Comparison of ENCODE assay signal across 26 cellular contexts in the genomic region with DNA sequence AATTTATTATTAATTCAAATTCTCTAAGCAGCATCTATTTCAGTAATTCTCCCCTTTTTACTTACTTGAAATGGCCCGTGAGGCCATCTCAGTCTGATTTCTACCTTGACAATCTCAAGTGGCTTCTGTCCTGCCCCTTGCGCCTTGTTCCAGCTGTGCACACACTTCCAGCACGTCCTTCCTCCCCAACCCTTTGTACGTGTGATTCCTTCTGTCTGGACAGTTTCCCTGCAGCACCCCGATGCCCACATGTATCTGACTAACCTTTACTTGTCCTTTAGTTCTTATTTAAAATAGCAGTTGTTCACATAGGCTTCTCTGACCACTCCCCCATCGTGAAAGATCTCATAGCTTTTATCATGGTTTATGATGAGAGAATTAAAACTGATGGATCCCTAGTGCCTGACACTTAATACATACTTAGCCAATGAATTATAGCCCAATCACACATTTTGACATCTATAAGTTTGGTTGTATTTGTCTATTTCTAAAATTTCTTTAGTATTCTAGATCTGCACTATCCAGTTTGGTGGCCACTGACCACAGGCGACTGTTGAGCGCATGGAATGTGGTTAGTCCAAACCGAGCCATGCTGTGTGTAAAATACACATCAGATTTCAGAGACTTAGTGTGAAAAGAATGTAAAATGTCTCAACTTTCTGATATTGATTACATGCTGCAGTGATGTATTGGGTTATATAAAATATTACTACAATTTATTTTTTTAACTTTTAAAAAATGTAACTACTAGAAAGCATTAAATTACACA. TPM values are rescaled to one million over a fixed set of nuclear protein-coding genes. Genes with fewer than 3 reads are reported as not detected.
A peak's percentile ranks its signal among the peaks of the same experiment; 100 is the strongest.
DNase-seq lines count a peak whose midpoint lies in the region; ATAC-seq, FAIRE-seq and TF ChIP-seq lines count a peak whose summit lies in the region.
"Had no signal": no experiment of that assay in that cellular context is flagged by ENCODE, and none has a peak within 500 bp of the region (broad histone marks: within the 10 kb centered on the region; RNA-seq: fewer than 3 reads in every experiment).

No MANE protein-coding gene starts in this region.

- DNase-seq in CD14-positive monocyte (ENCODE audit: low spot score) (no peak), EH (ENCODE audit: low read depth) (peak; percentile 19), OCI-M1 (lab: John Stamatoyannopoulos, UW) (peak; percentile 58), glomerular visceral epithelial cell (ENCODE audit: extremely low spot score) (peak; percentile 26), GM10248 (ENCODE audit: extremely low spot score) (no peak), GM19239 (ENCODE audit: insufficient read length, low spot score) (no peak)
- DNase-seq: activated CD4-positive, CD25-positive, alpha-beta regulatory T cell; activated naive CD8-positive, alpha-beta T cell treated with anti-CD3 and anti-CD28 coated beads for 36 hours; body of pancreas; CD4-positive, alpha-beta T cell; H9; heart left ventricle; mucosa of descending colon; NCI-H1092; NCI-H2107; NCI-H748 treated with DMSO at 0.1 percent for 48 hours; psoas muscle; stimulated activated CD4-positive, alpha-beta T cell treated with anti-CD3 and anti-CD28 coated beads, Interleukin-4, amount 100 ng/mL, for 24 hours; stimulated activated naive CD8-positive, alpha-beta T cell treated with anti-CD3 and anti-CD28 coated beads, Interleukin-15, amount 100 ng/mL, for 72 hours; transverse colon had no signal

- no peak overlapping the region for H3K4me3 Mint-ChIP-seq in CD14-positive monocyte
- H3K4me3 Mint-ChIP-seq: activated naive CD8-positive, alpha-beta T cell treated with anti-CD3 and anti-CD28 coated beads for 36 hours; CD4-positive, alpha-beta T cell; H9; stimulated activated naive CD8-positive, alpha-beta T cell treated with anti-CD3 and anti-CD28 coated beads, Interleukin-15, amount 100 ng/mL, for 72 hours; T-helper 2 cell treated with Interferon-gamma antibody and Interleukin-4, amounts not matched to agents 5 μg/mL and 100 μg/mL, for 36 hours had no signal

- peaks cover 0 to 1% (median 0%) of the 10 kb centered on the region in 7 donors for H3K9me3 Mint-ChIP-seq in CD14-positive monocyte
- H3K9me3 Mint-ChIP-seq: activated naive CD8-positive, alpha-beta T cell treated with anti-CD3 and anti-CD28 coated beads for 36 hours; CD4-positive, alpha-beta T cell; neural crest cell; stimulated activated naive CD8-positive, alpha-beta T cell treated with anti-CD3 and anti-CD28 coated beads, Interleukin-15, amount 100 ng/mL, for 72 hours; T-helper 2 cell treated with Interferon-gamma antibody and Interleukin-4, amounts not matched to agents 5 μg/mL and 100 μg/mL, for 36 hours had no signal

- H3K27me3 Mint-ChIP-seq in CD14-positive monocyte (ENCODE audit: low read depth in 3 of 3): no peaks in the 10 kb centered on the region
- H3K27me3 Mint-ChIP-seq: activated naive CD8-positive, alpha-beta T cell treated with anti-CD3 and anti-CD28 coated beads for 36 hours; CD4-positive, alpha-beta T cell; stimulated activated naive CD8-positive, alpha-beta T cell treated with anti-CD3 and anti-CD28 coated beads, Interleukin-15, amount 100 ng/mL, for 72 hours had no signal

- peaks cover 26% of the 10 kb centered on the region for H3K4me1 Mint-ChIP-seq in CD14-positive monocyte
- H3K4me1 Mint-ChIP-seq: H9 had no signal

- CTCF ChIA-PET in GM10248 (lab: Yijun Ruan, JAX): no interaction called here

- peak overlapping the region in 6 of 7 donors; percentile 8 to 81 (median 43) for H3K27ac Mint-ChIP-seq in CD14-positive monocyte
- H3K27ac Mint-ChIP-seq: activated naive CD8-positive, alpha-beta T cell treated with anti-CD3 and anti-CD28 coated beads for 36 hours; CD4-positive, alpha-beta T cell; stimulated activated naive CD8-positive, alpha-beta T cell treated with anti-CD3 and anti-CD28 coated beads, Interleukin-15, amount 100 ng/mL, for 72 hours; T-helper 2 cell treated with Interferon-gamma antibody and Interleukin-4, amounts not matched to agents 5 μg/mL and 100 μg/mL, for 36 hours had no signal

- ATAC-seq in GM19395 (IDR thresholded peaks at IDR 0.05; ENCODE audit: unreplicated experiment): no peak
- ATAC-seq in GM21381 (IDR thresholded peaks at IDR 0.05; ENCODE audit: unreplicated experiment): no peak
- ATAC-seq: body of pancreas; mucosa of descending colon; Panc1; stimulated activated naive CD8-positive, alpha-beta T cell treated with anti-CD3 and anti-CD28 coated beads, Interleukin-15, amount 100 ng/mL, for 72 hours had no signal

- H3K36me3 Mint-ChIP-seq in CD14-positive monocyte: peaks cover 18 to 43% of the 10 kb centered on the region in 2 donors

- TF ChIP-seq CTCF in CD14-positive monocyte (IDR thresholded peaks at IDR 0.05) (no peak), GM10248 (IDR thresholded peaks at IDR 0.05; ENCODE audit: control extremely low read depth, extremely low read depth, low read depth, missing control alignments) (no peak)

- intact Hi-C loops in CD14-positive monocyte (cut with micrococcal nuclease): no loop called here

- POLR2A ChIA-PET in GM10248 (lab: Yijun Ruan, JAX): no interaction called here

- FAIRE-seq in GM19239 (lab: Jason Lieb, UNC): no peak
- FAIRE-seq: endometrium had no signal

RNA-seq across cellular contexts. Expression of gene ZBTB34, which starts 14.3 kb away (rescaled TPM):
- polyA plus RNA-seq in CD14-positive monocyte: 1 to 10 TPM; 3.2 to 3.6 TPM

RNA-seq across cellular contexts. Expression of gene RALGPS1, which starts 39.9 kb away (rescaled TPM):
- polyA plus RNA-seq in CD14-positive monocyte: 1 to 10 TPM in 1 of 2 donors, under 1 TPM in 1; 0.60 to 1.3 TPM

Comparison
In these comparisons a context has a peak if more than half of its experiments do, and no peak if none do; other contexts are left out.
1. DNase-seq: peak in EH (single experiment), OCI-M1 (single experiment) and glomerular visceral epithelial cell (single experiment); none in CD14-positive monocyte (single experiment), GM10248 (single experiment) and GM19239 (single experiment).